ENCODE assay signal across 16 cellular contexts in the genomic region with DNA sequence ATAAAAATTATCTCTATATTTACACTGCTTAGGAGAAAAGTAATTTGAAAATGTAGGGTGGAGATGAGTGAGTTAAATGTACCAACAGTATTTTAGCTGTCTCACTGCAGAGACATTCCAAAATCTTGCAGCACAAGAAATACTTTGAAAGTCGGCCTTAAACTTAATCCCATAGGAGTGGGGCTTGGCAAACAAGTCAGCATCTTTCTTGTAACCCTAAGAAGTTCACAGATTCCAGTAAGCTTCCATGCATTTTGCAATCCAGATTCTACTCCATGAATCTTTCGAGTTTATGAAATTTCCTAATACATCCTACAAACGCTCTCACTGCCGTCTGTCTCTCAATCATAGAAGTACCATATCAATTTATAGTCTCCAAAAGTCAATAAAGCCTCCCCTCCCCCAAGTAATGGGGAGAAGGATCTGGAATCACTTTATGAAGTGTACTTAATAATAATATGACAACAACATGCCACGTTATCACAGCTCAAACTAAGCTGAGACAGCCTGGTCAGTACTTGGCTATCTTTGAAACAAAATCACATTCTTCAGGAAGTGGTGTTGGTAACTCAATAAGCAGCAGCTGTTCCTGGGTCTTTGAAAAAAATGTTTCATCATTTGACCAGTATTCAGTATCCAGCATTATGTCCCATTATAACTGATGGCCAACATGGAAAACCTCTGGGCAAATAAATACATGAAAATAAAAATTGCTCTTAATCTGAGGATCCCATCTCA.
DNase-seq lines count a peak whose midpoint lies in the region; ATAC-seq and TF ChIP-seq lines count a peak whose summit lies in the region.
"Had no signal": no experiment of that assay in that cellular context is flagged by ENCODE, and none has a peak within 500 bp of the region (broad histone marks: within the 10 kb centered on the region; RNA-seq: fewer than 3 reads in every experiment).

No MANE protein-coding gene starts in this region.

- H3K27ac ChIP-seq in heart right ventricle = peak overlapping the region in 9 of 10 donors; percentile 9 to 77 (median 51)
- H3K27ac ChIP-seq: C4-2B, SK-N-MC, VCaP had no signal

- DNase-seq in GM03348 (ENCODE audit: low spot score) = peak; percentile 68
- DNase-seq in adipocyte (ENCODE audit: low read depth) = peak; percentile 95
- DNase-seq in heart right ventricle = peak in 1 of 2 donors; percentile 66
- no peak for DNase-seq in NCI-H2227 treated with DMSO at 0.1 percent for 48 hours (lab: John Stamatoyannopoulos, UW)
- DNase-seq in SHP77 (lab: John Stamatoyannopoulos, UW) = no peak
- DNase-seq: activated CD8-positive, alpha-beta memory T cell treated with anti-CD3 and anti-CD28 coated beads, Interleukin-2, amount 50 U/mL, for 4 hours; head of caudate nucleus; KBM-7; stimulated activated CD4-positive, alpha-beta T cell treated with anti-CD3 and anti-CD28 coated beads, Interleukin-4, amount 100 ng/mL, for 24 hours; stimulated activated naive CD8-positive, alpha-beta T cell treated with anti-CD3 and anti-CD28 coated beads, Interleukin-15, Interleukin-2, amounts not matched to agents 100 U/mL and 50 U/mL, for 24 hours had no signal

- peak overlapping the region; percentile 67 for H3K4me2 ChIP-seq in skeletal muscle satellite cell (ENCODE audit: low read length)

- H3K9me3 ChIP-seq in adipocyte (ENCODE audit: control insufficient read depth, low read length) = no peaks in the 10 kb centered on the region
- no peaks in the 10 kb centered on the region for H3K9me3 ChIP-seq in heart right ventricle
- no peaks in the 10 kb centered on the region for H3K9me3 ChIP-seq in skeletal muscle satellite cell (replicated peaks; ENCODE audit: low read length)

- H3K36me3 ChIP-seq in adipocyte (ENCODE audit: control insufficient read depth, insufficient read depth, low read length, severe bottlenecking) (no peaks in the 10 kb centered on the region), heart right ventricle (no peaks in the 10 kb centered on the region), skeletal muscle satellite cell (ENCODE audit: insufficient read depth, low read length) (no peaks in the 10 kb centered on the region)

- peaks cover 28% of the 10 kb centered on the region for H3K4me1 ChIP-seq in adipocyte (ENCODE audit: control insufficient read depth, insufficient read depth, low read length)
- peaks cover 0 to 5% (median 0%) of the 10 kb centered on the region in 9 donors for H3K4me1 ChIP-seq in heart right ventricle
- peaks cover 18% of the 10 kb centered on the region for H3K4me1 ChIP-seq in skeletal muscle satellite cell (ENCODE audit: control insufficient read depth, insufficient read depth, low read length)

- WGBS in heart right ventricle, 2 donors = 51 to 52% methylated on average over 5 of the region's 5 CpGs

- H3K4me3 ChIP-seq in adipocyte (ENCODE audit: low read length) (peak overlapping the region; percentile 36), heart right ventricle (no peak overlapping the region), skeletal muscle satellite cell (ENCODE audit: low read length) (peak overlapping the region; percentile 34)
- H3K4me3 ChIP-seq: SK-N-MC had no signal

- no peak for TF ChIP-seq CTCF in heart right ventricle (IDR thresholded peaks at IDR 0.05)

- ATAC-seq in heart right ventricle (peak; percentile 44 to 87 (median 68)), HG03175 (IDR thresholded peaks at IDR 0.05; ENCODE audit: unreplicated experiment) (no peak), GM18867 (IDR thresholded peaks at IDR 0.05; ENCODE audit: unreplicated experiment) (no peak)
- ATAC-seq: stimulated activated naive CD8-positive, alpha-beta T cell treated with anti-CD3 and anti-CD28 coated beads, Interleukin-15, Interleukin-2, amounts not matched to agents 100 U/mL and 50 U/mL, for 24 hours had no signal

- intact Hi-C loops in heart right ventricle (cut with DNase I) = no loop called here

- H3K27me3 ChIP-seq in adipocyte (replicated peaks; ENCODE audit: control insufficient read depth, insufficient read depth, low read length) (no peaks in the 10 kb centered on the region), heart right ventricle (no peaks in the 10 kb centered on the region), skeletal muscle satellite cell (ENCODE audit: control insufficient read depth, insufficient read depth, low read length) (no peaks in the 10 kb centered on the region)

- peak overlapping the region; percentile 82 for H3K9ac ChIP-seq in adipocyte (ENCODE audit: low read length)
- H3K9ac ChIP-seq in skeletal muscle satellite cell (ENCODE audit: low read depth, low read length) = peak overlapping the region; percentile 76

Comparison
In these comparisons a context has a peak if more than half of its experiments do, and no peak if none do; other contexts are left out.
1. DNase-seq: peak in GM03348 (single experiment) and adipocyte (single experiment); none in NCI-H2227 treated with DMSO at 0.1 percent for 48 hours (single experiment) and SHP77 (0 of 2).
2. H3K4me3 ChIP-seq: peak in adipocyte (single experiment) and skeletal muscle satellite cell (single experiment); none in heart right ventricle (0 of 10).
3. ATAC-seq: peak in heart right ventricle (8 of 8); none in HG03175 (single experiment) and GM18867 (single experiment).